ENCODE assay signal across 12 cellular contexts in the genomic region with DNA sequence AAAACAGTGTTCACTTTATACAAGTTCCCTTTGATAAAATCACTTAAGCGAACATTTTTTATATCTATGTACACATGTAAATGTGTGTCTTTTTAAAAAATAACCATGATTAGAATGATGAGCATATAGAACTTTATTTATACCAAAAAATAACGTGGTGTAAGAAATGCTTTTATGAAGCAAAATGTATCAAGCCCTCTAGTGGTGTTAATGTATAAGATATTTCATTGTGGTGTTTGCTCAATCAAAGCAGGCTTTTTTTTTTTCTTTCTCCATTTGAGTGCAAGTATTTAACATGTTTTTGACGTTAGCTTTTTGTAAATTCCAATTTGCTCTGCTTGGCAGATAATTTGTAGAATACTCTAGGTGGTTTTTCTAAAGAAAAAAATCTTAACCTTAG.
A peak's percentile ranks its signal among the peaks of the same experiment; 100 is the strongest.
DNase-seq lines count a peak whose midpoint lies in the region; FAIRE-seq and TF ChIP-seq lines count a peak whose summit lies in the region.
"Had no signal": no experiment of that assay in that cellular context is flagged by ENCODE, and none has a peak within 500 bp of the region (broad histone marks: within the 10 kb centered on the region; RNA-seq: fewer than 3 reads in every experiment).

No MANE protein-coding gene starts in this region.

- FAIRE-seq in bronchial epithelial cell (lab: Jason Lieb, UNC), result no peak

- peak; percentile 36 for TF ChIP-seq CTCF in bronchial epithelial cell (IDR thresholded peaks at IDR 0.05; ENCODE audit: insufficient read depth, low read length, severe bottlenecking)

- no peaks in the 10 kb centered on the region for H3K36me3 ChIP-seq in bronchial epithelial cell (ENCODE audit: control insufficient read depth, insufficient read depth, low read length)

- DNase-seq in SIG-M5 treated with dmso at 0.1 percent for 504 hours (lab: John Stamatoyannopoulos, UW; ENCODE audit: unreplicated experiment) (peak; percentile 20), SIG-M5 (lab: John Stamatoyannopoulos, UW) (no peak), NCI-H2227 treated with DMSO at 0.1 percent for 48 hours (lab: John Stamatoyannopoulos, UW) (peak; percentile 36), bronchial epithelial cell (ENCODE audit: low read depth) (peak; percentile 32), superior temporal gyrus (ENCODE audit: extremely low spot score) (peak; percentile 66), NCI-H446 (lab: John Stamatoyannopoulos, UW) (no peak), epidermal melanocyte (ENCODE audit: insufficient read length, low spot score) (no peak), NCI-H345 treated with DMSO at 0.1 percent for 48 hours (lab: John Stamatoyannopoulos, UW; ENCODE audit: unreplicated experiment) (no peak)
- DNase-seq: C1 segment of cervical spinal cord, head of caudate nucleus, natural killer cell, NCI-H1436 had no signal

- no peaks in the 10 kb centered on the region for H3K27me3 ChIP-seq in bronchial epithelial cell (ENCODE audit: control insufficient read depth, insufficient read depth, low read length)

- no peak overlapping the region for H3K4me3 ChIP-seq in bronchial epithelial cell (ENCODE audit: low read depth, low read length)

Comparison
In these comparisons a context has a peak if more than half of its experiments do, and no peak if none do; other contexts are left out.
1. DNase-seq: peak in SIG-M5 treated with dmso at 0.1 percent for 504 hours (single experiment), NCI-H2227 treated with DMSO at 0.1 percent for 48 hours (single experiment), bronchial epithelial cell (single experiment) and superior temporal gyrus (single experiment); none in SIG-M5 (single experiment), NCI-H446 (0 of 2), epidermal melanocyte (single experiment) and NCI-H345 treated with DMSO at 0.1 percent for 48 hours (single experiment).